13 cellular contexts compared by ENCODE assay signal in genomic region chr17:73325527-73325842, GRCh38.
DNase-seq lines count a peak whose midpoint lies in the region; TF ChIP-seq lines count a peak whose summit lies in the region.
"Had no signal": no experiment of that assay in that cellular context is flagged by ENCODE, and none has a peak within 500 bp of the region (broad histone marks: within the 10 kb centered on the region; RNA-seq: fewer than 3 reads in every experiment).

No MANE protein-coding gene starts in this region.

- H3K27me3 Mint-ChIP-seq in nephron progenitor cell (ENCODE audit: low read depth, poor library complexity), result peaks cover 8% of the 10 kb centered on the region

- H3K4me1 Mint-ChIP-seq in nephron progenitor cell, result peaks cover 58% of the 10 kb centered on the region
- H3K4me1 Mint-ChIP-seq: central memory CD8-positive, alpha-beta T cell; naive B cell had no signal

- H3K9me3 Mint-ChIP-seq in nephron progenitor cell, result no peaks in the 10 kb centered on the region
- H3K9me3 Mint-ChIP-seq: central memory CD8-positive, alpha-beta T cell had no signal

- TF ChIP-seq CTCF in fibroblast of mammary gland (conservative IDR thresholded peaks at IDR 0.05; ENCODE audit: control insufficient read depth, insufficient read depth, low read depth, low read length) (peak; percentile 42), nephron progenitor cell (IDR thresholded peaks at IDR 0.05) (no peak)

- H3K27ac Mint-ChIP-seq in nephron progenitor cell, result peak overlapping the region; percentile 62
- H3K27ac Mint-ChIP-seq: naive B cell had no signal

- H3K36me3 Mint-ChIP-seq in nephron progenitor cell (ENCODE audit: low read depth), result no peaks in the 10 kb centered on the region

- DNase-seq in AG08395 (ENCODE audit: low spot score) (peak; percentile 81), NOMO-1 treated with DMSO at 0.1 percent for 48 hours (lab: John Stamatoyannopoulos, UW; ENCODE audit: unreplicated experiment) (peak; percentile 25), fibroblast of mammary gland (ENCODE audit: low read depth) (peak; percentile 90), nephron progenitor cell (no peak), iPS-NIHi7 (ENCODE audit: extremely low spot score) (no peak), NCI-H446 (lab: John Stamatoyannopoulos, UW) (no peak)
- no peak for DNase-seq in stimulated activated CD4-positive, alpha-beta T cell treated with anti-CD3 and anti-CD28 coated beads, Interleukin-2, amount 100 ng/mL, for 24 hours
- DNase-seq in activated CD4-positive, alpha-beta T cell treated with anti-CD3 and anti-CD28 coated beads for 1 hour, result no peak
- DNase-seq: naive B cell; NCI-H526; stimulated activated CD4-positive, alpha-beta T cell treated with anti-CD3 and anti-CD28 coated beads, Interleukin-1b, Interleukin-23, amount 100 ng/mL, for 48 hours; T-helper 2 cell had no signal

- no peak overlapping the region for H3K4me3 ChIP-seq in fibroblast of mammary gland (ENCODE audit: control insufficient read depth, low read depth, low read length)

- H3K4me3 Mint-ChIP-seq in nephron progenitor cell, result peak overlapping the region; percentile 14
- H3K4me3 Mint-ChIP-seq: central memory CD8-positive, alpha-beta T cell; naive B cell had no signal

Comparison
In these comparisons a context has a peak if more than half of its experiments do, and no peak if none do; other contexts are left out.
1. DNase-seq: peak in AG08395 (single experiment), NOMO-1 treated with DMSO at 0.1 percent for 48 hours (single experiment) and fibroblast of mammary gland (single experiment); none in nephron progenitor cell (single experiment), iPS-NIHi7 (single experiment), stimulated activated CD4-positive, alpha-beta T cell treated with anti-CD3 and anti-CD28 coated beads, Interleukin-2, amount 100 ng/mL, for 24 hours (0 of 2), NCI-H446 (0 of 2) and activated CD4-positive, alpha-beta T cell treated with anti-CD3 and anti-CD28 coated beads for 1 hour (single experiment).